1 cellular context compared by ENCODE assay signal in the genomic region with DNA sequence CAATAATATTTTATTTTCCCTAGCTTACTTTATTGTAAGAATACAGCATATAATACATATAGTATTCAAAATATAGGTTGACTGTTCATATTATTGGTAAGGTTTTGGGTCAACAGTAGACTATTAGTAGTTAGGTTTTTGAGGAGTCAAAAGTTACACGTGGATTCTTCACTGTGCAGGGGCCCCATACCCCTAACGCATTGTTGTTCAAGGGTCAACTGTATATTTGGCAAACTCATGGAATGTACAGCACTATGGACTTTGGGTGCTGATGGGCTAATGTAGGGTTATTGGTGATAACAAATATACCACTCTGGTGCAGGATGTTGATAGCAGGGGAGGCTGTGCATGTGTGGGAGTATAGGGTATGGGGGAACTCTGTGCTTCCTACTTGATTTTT.
TF ChIP-seq lines count a peak whose summit lies in the region.

No MANE protein-coding gene starts in this region.

TF ChIP-seq in HepG2, 621 proteins besides CTCF, POLR2A, EP300 and RAD21 (continued from another document and continues in another):
- TF ChIP-seq, protein P1, sequence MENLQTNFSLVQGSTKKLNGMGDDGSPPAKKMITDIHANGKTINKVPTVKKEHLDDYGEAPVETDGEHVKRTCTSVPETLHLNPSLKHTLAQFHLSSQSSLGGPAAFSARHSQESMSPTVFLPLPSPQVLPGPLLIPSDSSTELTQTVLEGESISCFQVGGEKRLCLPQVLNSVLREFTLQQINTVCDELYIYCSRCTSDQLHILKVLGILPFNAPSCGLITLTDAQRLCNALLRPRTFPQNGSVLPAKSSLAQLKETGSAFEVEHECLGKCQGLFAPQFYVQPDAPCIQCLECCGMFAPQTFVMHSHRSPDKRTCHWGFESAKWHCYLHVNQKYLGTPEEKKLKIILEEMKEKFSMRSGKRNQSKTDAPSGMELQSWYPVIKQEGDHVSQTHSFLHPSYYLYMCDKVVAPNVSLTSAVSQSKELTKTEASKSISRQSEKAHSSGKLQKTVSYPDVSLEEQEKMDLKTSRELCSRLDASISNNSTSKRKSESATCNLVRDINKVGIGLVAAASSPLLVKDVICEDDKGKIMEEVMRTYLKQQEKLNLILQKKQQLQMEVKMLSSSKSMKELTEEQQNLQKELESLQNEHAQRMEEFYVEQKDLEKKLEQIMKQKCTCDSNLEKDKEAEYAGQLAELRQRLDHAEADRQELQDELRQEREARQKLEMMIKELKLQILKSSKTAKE (CRISPR knock-in tag; IDR thresholded peaks at IDR 0.05; ENCODE audit: borderline replicate concordance): no peak
- TF ChIP-seq ZNF709 (CRISPR knock-in tag; IDR thresholded peaks at IDR 0.05) (no peak), ZC3H13 (CRISPR knock-in tag; IDR thresholded peaks at IDR 0.05) (no peak), ZNF629 (CRISPR knock-in tag; conservative IDR thresholded peaks at IDR 0.05) (peak; percentile 38; the same call in 1 of the 2 replicates), ZMYM3 (CRISPR knock-in tag; IDR thresholded peaks at IDR 0.05) (0 out of 2 replicates have a peak, but pooled peaks have one; percentile 29), ZNF530 (CRISPR knock-in tag; IDR thresholded peaks at IDR 0.05; ENCODE audit: low read depth) (no peak), ZNF225 (CRISPR knock-in tag; IDR thresholded peaks at IDR 0.05) (no peak), KLF12 (CRISPR knock-in tag; IDR thresholded peaks at IDR 0.05; ENCODE audit: borderline replicate concordance) (no peak), BCL6 (CRISPR knock-in tag; IDR thresholded peaks at IDR 0.05) (0 out of 2 replicates have a peak, but pooled peaks have one; percentile 25), BRCA1 (CRISPR knock-in tag; IDR thresholded peaks at IDR 0.05) (no peak), RCOR2 (CRISPR knock-in tag; IDR thresholded peaks at IDR 0.05) (no peak), ZNF317 (CRISPR knock-in tag; IDR thresholded peaks at IDR 0.05) (peak; percentile 77; the same call in 1 of the 2 replicates), ATAD3A (CRISPR knock-in tag; IDR thresholded peaks at IDR 0.05) (no peak), ZNF761 (CRISPR knock-in tag; conservative IDR thresholded peaks at IDR 0.05) (no peak), ZNF773 (CRISPR knock-in tag; IDR thresholded peaks at IDR 0.05; ENCODE audit: borderline replicate concordance) (no peak), HNRNPUL1 (IDR thresholded peaks at IDR 0.05; ENCODE audit: low read depth, low read length) (no peak), TEAD2 (CRISPR knock-in tag; IDR thresholded peaks at IDR 0.05) (no peak), RARA (CRISPR knock-in tag; IDR thresholded peaks at IDR 0.05) (no peak), HDAC1 (CRISPR knock-in tag; IDR thresholded peaks at IDR 0.05) (peak; percentile 57; the same call in 1 of the 2 replicates), NFATC3 (CRISPR knock-in tag; IDR thresholded peaks at IDR 0.05) (no peak), GTF2F1 (IDR thresholded peaks at IDR 0.05; ENCODE audit: low read length) (no peak), ZBTB38 (CRISPR knock-in tag; IDR thresholded peaks at IDR 0.05) (no peak), TARDBP (CRISPR knock-in tag; IDR thresholded peaks at IDR 0.05) (peak; percentile 44; the same call in 1 of the 2 replicates), SMAD3 (CRISPR knock-in tag; IDR thresholded peaks at IDR 0.05) (no peak), STAT5B (CRISPR knock-in tag; IDR thresholded peaks at IDR 0.05) (no peak), ZNF674 (CRISPR knock-in tag; IDR thresholded peaks at IDR 0.05; ENCODE audit: low read depth) (no peak), ZSCAN31 (CRISPR knock-in tag; IDR thresholded peaks at IDR 0.05; ENCODE audit: low read depth) (no peak), MAFG (CRISPR knock-in tag; IDR thresholded peaks at IDR 0.05) (no peak), NR1H2 (CRISPR knock-in tag; IDR thresholded peaks at IDR 0.05; ENCODE audit: borderline replicate concordance, low read depth) (no peak), MXI1 (IDR thresholded peaks at IDR 0.05; ENCODE audit: borderline replicate concordance, low read depth, low read length) (no peak), ZNF879 (CRISPR knock-in tag; IDR thresholded peaks at IDR 0.05) (no peak), SMARCC2 (IDR thresholded peaks at IDR 0.05) (no peak), ZSCAN25 (CRISPR knock-in tag; IDR thresholded peaks at IDR 0.05) (no peak), FOXK2 (IDR thresholded peaks at IDR 0.05) (no peak), HNRNPLL (IDR thresholded peaks at IDR 0.05; ENCODE audit: low read depth, low read length, poor library complexity, severe bottlenecking) (no peak), ZBTB21 (CRISPR knock-in tag; IDR thresholded peaks at IDR 0.05) (no peak), ASH2L (IDR thresholded peaks at IDR 0.05; ENCODE audit: insufficient read length, low read depth, low read length) (peak; percentile 82), REPIN1 (CRISPR knock-in tag; IDR thresholded peaks at IDR 0.05; ENCODE audit: borderline replicate concordance, low read depth) (peak; percentile 66; the same call in 1 of the 2 replicates), ZNF616 (CRISPR knock-in tag; IDR thresholded peaks at IDR 0.05; ENCODE audit: low read depth) (no peak), MTF1 (CRISPR knock-in tag; IDR thresholded peaks at IDR 0.05) (no peak), GTF3A (CRISPR knock-in tag; conservative IDR thresholded peaks at IDR 0.05) (no peak), SATB2 (CRISPR knock-in tag; IDR thresholded peaks at IDR 0.05) (no peak), LCORL (IDR thresholded peaks at IDR 0.05) (peak; percentile 78; the same call in 1 of the 2 replicates), LCORL (CRISPR knock-in tag; IDR thresholded peaks at IDR 0.05) (peak; percentile 82), ZNF672 (CRISPR knock-in tag; IDR thresholded peaks at IDR 0.05) (no peak)
- TF ChIP-seq, protein P2, sequence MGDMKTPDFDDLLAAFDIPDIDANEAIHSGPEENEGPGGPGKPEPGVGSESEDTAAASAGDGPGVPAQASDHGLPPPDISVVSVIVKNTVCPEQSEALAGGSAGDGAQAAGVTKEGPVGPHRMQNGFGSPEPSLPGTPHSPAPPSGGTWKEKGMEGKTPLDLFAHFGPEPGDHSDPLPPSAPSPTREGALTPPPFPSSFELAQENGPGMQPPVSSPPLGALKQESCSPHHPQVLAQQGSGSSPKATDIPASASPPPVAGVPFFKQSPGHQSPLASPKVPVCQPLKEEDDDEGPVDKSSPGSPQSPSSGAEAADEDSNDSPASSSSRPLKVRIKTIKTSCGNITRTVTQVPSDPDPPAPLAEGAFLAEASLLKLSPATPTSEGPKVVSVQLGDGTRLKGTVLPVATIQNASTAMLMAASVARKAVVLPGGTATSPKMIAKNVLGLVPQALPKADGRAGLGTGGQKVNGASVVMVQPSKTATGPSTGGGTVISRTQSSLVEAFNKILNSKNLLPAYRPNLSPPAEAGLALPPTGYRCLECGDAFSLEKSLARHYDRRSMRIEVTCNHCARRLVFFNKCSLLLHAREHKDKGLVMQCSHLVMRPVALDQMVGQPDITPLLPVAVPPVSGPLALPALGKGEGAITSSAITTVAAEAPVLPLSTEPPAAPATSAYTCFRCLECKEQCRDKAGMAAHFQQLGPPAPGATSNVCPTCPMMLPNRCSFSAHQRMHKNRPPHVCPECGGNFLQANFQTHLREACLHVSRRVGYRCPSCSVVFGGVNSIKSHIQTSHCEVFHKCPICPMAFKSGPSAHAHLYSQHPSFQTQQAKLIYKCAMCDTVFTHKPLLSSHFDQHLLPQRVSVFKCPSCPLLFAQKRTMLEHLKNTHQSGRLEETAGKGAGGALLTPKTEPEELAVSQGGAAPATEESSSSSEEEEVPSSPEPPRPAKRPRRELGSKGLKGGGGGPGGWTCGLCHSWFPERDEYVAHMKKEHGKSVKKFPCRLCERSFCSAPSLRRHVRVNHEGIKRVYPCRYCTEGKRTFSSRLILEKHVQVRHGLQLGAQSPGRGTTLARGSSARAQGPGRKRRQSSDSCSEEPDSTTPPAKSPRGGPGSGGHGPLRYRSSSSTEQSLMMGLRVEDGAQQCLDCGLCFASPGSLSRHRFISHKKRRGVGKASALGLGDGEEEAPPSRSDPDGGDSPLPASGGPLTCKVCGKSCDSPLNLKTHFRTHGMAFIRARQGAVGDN (CRISPR knock-in tag; IDR thresholded peaks at IDR 0.05): no peak
- TF ChIP-seq, protein P3, sequence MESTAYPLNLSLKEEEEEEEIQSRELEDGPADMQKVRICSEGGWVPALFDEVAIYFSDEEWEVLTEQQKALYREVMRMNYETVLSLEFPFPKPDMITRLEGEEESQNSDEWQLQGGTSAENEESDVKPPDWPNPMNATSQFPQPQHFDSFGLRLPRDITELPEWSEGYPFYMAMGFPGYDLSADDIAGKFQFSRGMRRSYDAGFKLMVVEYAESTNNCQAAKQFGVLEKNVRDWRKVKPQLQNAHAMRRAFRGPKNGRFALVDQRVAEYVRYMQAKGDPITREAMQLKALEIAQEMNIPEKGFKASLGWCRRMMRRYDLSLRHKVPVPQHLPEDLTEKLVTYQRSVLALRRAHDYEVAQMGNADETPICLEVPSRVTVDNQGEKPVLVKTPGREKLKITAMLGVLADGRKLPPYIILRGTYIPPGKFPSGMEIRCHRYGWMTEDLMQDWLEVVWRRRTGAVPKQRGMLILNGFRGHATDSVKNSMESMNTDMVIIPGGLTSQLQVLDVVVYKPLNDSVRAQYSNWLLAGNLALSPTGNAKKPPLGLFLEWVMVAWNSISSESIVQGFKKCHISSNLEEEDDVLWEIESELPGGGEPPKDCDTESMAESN (CRISPR knock-in tag; conservative IDR thresholded peaks at IDR 0.05): no peak
- TF ChIP-seq, protein P4, sequence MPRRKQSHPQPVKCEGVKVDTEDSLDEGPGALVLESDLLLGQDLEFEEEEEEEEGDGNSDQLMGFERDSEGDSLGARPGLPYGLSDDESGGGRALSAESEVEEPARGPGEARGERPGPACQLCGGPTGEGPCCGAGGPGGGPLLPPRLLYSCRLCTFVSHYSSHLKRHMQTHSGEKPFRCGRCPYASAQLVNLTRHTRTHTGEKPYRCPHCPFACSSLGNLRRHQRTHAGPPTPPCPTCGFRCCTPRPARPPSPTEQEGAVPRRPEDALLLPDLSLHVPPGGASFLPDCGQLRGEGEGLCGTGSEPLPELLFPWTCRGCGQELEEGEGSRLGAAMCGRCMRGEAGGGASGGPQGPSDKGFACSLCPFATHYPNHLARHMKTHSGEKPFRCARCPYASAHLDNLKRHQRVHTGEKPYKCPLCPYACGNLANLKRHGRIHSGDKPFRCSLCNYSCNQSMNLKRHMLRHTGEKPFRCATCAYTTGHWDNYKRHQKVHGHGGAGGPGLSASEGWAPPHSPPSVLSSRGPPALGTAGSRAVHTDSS (CRISPR knock-in tag; conservative IDR thresholded peaks at IDR 0.05): no peak
- TF ChIP-seq, protein P5, sequence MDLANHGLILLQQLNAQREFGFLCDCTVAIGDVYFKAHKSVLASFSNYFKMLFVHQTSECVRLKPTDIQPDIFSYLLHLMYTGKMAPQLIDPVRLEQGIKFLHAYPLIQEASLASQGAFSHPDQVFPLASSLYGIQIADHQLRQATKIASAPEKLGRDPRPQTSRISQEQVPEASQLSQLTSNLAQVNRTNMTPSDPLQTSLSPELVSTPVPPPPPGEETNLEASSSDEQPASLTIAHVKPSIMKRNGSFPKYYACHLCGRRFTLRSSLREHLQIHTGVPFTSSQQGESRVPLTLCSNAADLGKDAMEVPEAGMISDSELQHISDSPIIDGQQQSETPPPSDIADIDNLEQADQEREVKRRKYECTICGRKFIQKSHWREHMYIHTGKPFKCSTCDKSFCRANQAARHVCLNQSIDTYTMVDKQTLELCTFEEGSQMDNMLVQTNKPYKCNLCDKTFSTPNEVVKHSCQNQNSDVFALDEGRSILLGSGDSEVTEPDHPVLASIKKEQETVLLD (CRISPR knock-in tag; IDR thresholded peaks at IDR 0.05; ENCODE audit: low read depth): no peak
- TF ChIP-seq, protein P6, sequence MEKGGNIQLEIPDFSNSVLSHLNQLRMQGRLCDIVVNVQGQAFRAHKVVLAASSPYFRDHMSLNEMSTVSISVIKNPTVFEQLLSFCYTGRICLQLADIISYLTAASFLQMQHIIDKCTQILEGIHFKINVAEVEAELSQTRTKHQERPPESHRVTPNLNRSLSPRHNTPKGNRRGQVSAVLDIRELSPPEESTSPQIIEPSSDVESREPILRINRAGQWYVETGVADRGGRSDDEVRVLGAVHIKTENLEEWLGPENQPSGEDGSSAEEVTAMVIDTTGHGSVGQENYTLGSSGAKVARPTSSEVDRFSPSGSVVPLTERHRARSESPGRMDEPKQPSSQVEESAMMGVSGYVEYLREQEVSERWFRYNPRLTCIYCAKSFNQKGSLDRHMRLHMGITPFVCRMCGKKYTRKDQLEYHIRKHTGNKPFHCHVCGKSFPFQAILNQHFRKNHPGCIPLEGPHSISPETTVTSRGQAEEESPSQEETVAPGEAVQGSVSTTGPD (CRISPR knock-in tag; IDR thresholded peaks at IDR 0.05): peak; percentile 66; the same call in 1 of the 2 replicates
- TF ChIP-seq, protein P7, sequence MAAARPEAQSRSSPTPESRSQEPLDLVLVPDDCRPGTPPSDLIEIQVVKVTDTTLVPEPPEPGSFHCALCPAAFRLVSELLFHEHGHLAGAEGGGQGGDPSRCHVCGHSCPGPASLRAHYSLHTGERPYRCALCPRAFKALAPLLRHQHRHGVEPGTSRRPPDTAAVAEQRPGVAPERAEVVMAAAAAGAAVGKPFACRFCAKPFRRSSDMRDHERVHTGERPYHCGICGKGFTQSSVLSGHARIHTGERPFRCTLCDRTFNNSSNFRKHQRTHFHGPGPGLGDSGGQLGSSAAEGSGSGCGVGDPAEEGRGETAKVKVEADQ (CRISPR knock-in tag; IDR thresholded peaks at IDR 0.05; ENCODE audit: borderline replicate concordance): no peak
- TF ChIP-seq, protein P8, sequence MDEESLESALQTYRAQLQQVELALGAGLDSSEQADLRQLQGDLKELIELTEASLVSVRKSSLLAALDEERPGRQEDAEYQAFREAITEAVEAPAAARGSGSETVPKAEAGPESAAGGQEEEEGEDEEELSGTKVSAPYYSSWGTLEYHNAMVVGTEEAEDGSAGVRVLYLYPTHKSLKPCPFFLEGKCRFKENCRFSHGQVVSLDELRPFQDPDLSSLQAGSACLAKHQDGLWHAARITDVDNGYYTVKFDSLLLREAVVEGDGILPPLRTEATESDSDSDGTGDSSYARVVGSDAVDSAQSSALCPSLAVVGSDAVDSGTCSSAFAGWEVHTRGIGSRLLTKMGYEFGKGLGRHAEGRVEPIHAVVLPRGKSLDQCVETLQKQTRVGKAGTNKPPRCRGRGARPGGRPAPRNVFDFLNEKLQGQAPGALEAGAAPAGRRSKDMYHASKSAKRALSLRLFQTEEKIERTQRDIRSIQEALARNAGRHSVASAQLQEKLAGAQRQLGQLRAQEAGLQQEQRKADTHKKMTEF (CRISPR knock-in tag; IDR thresholded peaks at IDR 0.05): 0 out of 2 replicates have a peak, but pooled peaks have one; percentile 24
- TF ChIP-seq, protein P9, sequence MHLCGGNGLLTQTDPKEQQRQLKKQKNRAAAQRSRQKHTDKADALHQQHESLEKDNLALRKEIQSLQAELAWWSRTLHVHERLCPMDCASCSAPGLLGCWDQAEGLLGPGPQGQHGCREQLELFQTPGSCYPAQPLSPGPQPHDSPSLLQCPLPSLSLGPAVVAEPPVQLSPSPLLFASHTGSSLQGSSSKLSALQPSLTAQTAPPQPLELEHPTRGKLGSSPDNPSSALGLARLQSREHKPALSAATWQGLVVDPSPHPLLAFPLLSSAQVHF (CRISPR knock-in tag; IDR thresholded peaks at IDR 0.05): no peak
- TF ChIP-seq, protein P10, sequence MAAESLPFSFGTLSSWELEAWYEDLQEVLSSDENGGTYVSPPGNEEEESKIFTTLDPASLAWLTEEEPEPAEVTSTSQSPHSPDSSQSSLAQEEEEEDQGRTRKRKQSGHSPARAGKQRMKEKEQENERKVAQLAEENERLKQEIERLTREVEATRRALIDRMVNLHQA (CRISPR knock-in tag; IDR thresholded peaks at IDR 0.05): no peak
